ENCODE assay signal across 1 cellular context in genomic region chr3:156615592-156616173, GRCh38.
TF ChIP-seq lines count a peak whose summit lies in the region.

No MANE protein-coding gene starts in this region.

TF ChIP-seq in GM23338, 12 proteins besides CTCF, POLR2A, EP300 and RAD21 (continued from another document):
- TF ChIP-seq, protein P1, sequence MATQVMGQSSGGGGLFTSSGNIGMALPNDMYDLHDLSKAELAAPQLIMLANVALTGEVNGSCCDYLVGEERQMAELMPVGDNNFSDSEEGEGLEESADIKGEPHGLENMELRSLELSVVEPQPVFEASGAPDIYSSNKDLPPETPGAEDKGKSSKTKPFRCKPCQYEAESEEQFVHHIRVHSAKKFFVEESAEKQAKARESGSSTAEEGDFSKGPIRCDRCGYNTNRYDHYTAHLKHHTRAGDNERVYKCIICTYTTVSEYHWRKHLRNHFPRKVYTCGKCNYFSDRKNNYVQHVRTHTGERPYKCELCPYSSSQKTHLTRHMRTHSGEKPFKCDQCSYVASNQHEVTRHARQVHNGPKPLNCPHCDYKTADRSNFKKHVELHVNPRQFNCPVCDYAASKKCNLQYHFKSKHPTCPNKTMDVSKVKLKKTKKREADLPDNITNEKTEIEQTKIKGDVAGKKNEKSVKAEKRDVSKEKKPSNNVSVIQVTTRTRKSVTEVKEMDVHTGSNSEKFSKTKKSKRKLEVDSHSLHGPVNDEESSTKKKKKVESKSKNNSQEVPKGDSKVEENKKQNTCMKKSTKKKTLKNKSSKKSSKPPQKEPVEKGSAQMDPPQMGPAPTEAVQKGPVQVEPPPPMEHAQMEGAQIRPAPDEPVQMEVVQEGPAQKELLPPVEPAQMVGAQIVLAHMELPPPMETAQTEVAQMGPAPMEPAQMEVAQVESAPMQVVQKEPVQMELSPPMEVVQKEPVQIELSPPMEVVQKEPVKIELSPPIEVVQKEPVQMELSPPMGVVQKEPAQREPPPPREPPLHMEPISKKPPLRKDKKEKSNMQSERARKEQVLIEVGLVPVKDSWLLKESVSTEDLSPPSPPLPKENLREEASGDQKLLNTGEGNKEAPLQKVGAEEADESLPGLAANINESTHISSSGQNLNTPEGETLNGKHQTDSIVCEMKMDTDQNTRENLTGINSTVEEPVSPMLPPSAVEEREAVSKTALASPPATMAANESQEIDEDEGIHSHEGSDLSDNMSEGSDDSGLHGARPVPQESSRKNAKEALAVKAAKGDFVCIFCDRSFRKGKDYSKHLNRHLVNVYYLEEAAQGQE (IDR thresholded peaks at IDR 0.05; ENCODE audit: unreplicated experiment): no peak
- TF ChIP-seq POLR2AphosphoS5 (IDR thresholded peaks at IDR 0.05; ENCODE audit: low read depth): no peak
- no peak for TF ChIP-seq NANOG (IDR thresholded peaks at IDR 0.05; ENCODE audit: borderline replicate concordance)
- TF ChIP-seq JUNB (IDR thresholded peaks at IDR 0.05; ENCODE audit: unreplicated experiment): no peak
- TF ChIP-seq, protein P2, sequence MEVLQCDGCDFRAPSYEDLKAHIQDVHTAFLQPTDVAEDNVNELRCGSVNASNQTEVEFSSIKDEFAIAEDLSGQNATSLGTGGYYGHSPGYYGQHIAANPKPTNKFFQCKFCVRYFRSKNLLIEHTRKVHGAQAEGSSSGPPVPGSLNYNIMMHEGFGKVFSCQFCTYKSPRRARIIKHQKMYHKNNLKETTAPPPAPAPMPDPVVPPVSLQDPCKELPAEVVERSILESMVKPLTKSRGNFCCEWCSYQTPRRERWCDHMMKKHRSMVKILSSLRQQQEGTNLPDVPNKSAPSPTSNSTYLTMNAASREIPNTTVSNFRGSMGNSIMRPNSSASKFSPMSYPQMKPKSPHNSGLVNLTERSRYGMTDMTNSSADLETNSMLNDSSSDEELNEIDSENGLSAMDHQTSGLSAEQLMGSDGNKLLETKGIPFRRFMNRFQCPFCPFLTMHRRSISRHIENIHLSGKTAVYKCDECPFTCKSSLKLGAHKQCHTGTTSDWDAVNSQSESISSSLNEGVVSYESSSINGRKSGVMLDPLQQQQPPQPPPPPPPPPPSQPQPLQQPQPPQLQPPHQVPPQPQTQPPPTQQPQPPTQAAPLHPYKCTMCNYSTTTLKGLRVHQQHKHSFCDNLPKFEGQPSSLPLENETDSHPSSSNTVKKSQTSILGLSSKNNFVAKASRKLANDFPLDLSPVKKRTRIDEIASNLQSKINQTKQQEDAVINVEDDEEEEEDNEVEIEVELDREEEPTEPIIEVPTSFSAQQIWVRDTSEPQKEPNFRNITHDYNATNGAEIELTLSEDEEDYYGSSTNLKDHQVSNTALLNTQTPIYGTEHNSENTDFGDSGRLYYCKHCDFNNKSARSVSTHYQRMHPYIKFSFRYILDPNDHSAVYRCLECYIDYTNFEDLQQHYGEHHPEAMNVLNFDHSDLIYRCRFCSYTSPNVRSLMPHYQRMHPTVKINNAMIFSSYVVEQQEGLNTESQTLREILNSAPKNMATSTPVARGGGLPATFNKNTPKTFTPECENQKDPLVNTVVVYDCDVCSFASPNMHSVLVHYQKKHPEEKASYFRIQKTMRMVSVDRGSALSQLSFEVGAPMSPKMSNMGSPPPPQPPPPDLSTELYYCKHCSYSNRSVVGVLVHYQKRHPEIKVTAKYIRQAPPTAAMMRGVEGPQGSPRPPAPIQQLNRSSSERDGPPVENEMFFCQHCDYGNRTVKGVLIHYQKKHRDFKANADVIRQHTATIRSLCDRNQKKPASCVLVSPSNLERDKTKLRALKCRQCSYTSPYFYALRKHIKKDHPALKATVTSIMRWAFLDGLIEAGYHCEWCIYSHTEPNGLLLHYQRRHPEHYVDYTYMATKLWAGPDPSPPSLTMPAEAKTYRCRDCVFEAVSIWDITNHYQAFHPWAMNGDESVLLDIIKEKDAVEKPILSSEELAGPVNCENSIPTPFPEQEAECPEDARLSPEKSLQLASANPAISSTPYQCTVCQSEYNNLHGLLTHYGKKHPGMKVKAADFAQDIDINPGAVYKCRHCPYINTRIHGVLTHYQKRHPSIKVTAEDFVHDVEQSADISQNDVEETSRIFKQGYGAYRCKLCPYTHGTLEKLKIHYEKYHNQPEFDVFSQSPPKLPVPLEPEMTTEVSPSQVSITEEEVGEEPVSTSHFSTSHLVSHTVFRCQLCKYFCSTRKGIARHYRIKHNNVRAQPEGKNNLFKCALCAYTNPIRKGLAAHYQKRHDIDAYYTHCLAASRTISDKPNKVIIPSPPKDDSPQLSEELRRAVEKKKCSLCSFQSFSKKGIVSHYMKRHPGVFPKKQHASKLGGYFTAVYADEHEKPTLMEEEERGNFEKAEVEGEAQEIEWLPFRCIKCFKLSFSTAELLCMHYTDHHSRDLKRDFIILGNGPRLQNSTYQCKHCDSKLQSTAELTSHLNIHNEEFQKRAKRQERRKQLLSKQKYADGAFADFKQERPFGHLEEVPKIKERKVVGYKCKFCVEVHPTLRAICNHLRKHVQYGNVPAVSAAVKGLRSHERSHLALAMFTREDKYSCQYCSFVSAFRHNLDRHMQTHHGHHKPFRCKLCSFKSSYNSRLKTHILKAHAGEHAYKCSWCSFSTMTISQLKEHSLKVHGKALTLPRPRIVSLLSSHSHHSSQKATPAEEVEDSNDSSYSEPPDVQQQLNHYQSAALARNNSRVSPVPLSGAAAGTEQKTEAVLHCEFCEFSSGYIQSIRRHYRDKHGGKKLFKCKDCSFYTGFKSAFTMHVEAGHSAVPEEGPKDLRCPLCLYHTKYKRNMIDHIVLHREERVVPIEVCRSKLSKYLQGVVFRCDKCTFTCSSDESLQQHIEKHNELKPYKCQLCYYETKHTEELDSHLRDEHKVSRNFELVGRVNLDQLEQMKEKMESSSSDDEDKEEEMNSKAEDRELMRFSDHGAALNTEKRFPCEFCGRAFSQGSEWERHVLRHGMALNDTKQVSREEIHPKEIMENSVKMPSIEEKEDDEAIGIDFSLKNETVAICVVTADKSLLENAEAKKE (CRISPR knock-in tag; IDR thresholded peaks at IDR 0.05): no peak
- no peak for TF ChIP-seq STAT1 (IDR thresholded peaks at IDR 0.05; ENCODE audit: unreplicated experiment)
- TF ChIP-seq CREB1 (CRISPR knock-in tag; IDR thresholded peaks at IDR 0.05; ENCODE audit: low read depth): no peak
- TF ChIP-seq EZH2phosphoT487 (IDR thresholded peaks at IDR 0.05; ENCODE audit: unreplicated experiment): no peak
- TF ChIP-seq, protein P3, sequence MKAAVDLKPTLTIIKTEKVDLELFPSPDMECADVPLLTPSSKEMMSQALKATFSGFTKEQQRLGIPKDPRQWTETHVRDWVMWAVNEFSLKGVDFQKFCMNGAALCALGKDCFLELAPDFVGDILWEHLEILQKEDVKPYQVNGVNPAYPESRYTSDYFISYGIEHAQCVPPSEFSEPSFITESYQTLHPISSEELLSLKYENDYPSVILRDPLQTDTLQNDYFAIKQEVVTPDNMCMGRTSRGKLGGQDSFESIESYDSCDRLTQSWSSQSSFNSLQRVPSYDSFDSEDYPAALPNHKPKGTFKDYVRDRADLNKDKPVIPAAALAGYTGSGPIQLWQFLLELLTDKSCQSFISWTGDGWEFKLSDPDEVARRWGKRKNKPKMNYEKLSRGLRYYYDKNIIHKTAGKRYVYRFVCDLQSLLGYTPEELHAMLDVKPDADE (IDR thresholded peaks at IDR 0.05): no peak
- TF ChIP-seq ZNF331 (CRISPR knock-in tag; IDR thresholded peaks at IDR 0.05; ENCODE audit: low read depth): no peak
